In genomic region chr6:47788498-47788884, GRCh38 we compare ENCODE assay signal across 20 cellular contexts. TPM values are rescaled to one million over a fixed set of nuclear protein-coding genes. Genes with fewer than 3 reads are reported as not detected.
A peak's percentile ranks its signal among the peaks of the same experiment; 100 is the strongest.
DNase-seq lines count a peak whose midpoint lies in the region; ATAC-seq and TF ChIP-seq lines count a peak whose summit lies in the region.
"Had no signal": no experiment of that assay in that cellular context is flagged by ENCODE, and none has a peak within 500 bp of the region (broad histone marks: within the 10 kb centered on the region; RNA-seq: fewer than 3 reads in every experiment).

No MANE protein-coding gene starts in this region.

- peaks cover 10% of the 10 kb centered on the region for H3K27me3 Mint-ChIP-seq in nephron (ENCODE audit: low read depth)

- H3K27ac ChIP-seq in coronary artery: no peak overlapping the region
- H3K27ac ChIP-seq: heart right ventricle had no signal

- no peak for ATAC-seq in activated naive CD4-positive, alpha-beta T cell treated with anti-CD3 and anti-CD28 coated beads, Interleukin-2, amount 50 U/mL, for 72 hours

- no peaks in the 10 kb centered on the region for H3K36me3 Mint-ChIP-seq in nephron (ENCODE audit: low read depth)
- H3K36me3 Mint-ChIP-seq in activated naive CD4-positive, alpha-beta T cell treated with anti-CD3 and anti-CD28 coated beads, Interleukin-2, amount 50 U/mL, for 72 hours: no peaks in the 10 kb centered on the region
- H3K36me3 Mint-ChIP-seq: activated CD4-positive, alpha-beta memory T cell treated with anti-CD3 and anti-CD28 coated beads for 36 hours; stimulated activated effector memory CD8-positive, alpha-beta T cell treated with anti-CD3 and anti-CD28 coated beads, Interleukin-12 subunit alpha, Interleukin-12 subunit beta, amount 100 ng/mL, for 72 hours had no signal

- H3K9me3 Mint-ChIP-seq in nephron: no peaks in the 10 kb centered on the region
- no peaks in the 10 kb centered on the region for H3K9me3 Mint-ChIP-seq in activated naive CD4-positive, alpha-beta T cell treated with anti-CD3 and anti-CD28 coated beads, Interleukin-2, amount 50 U/mL, for 72 hours
- H3K9me3 Mint-ChIP-seq: activated CD4-positive, alpha-beta memory T cell treated with anti-CD3 and anti-CD28 coated beads for 36 hours; activated naive CD4-positive, alpha-beta T cell treated with anti-CD3 and anti-CD28 coated beads for 36 hours; CD4-positive, alpha-beta T cell; endodermal cell; stimulated activated effector memory CD8-positive, alpha-beta T cell treated with anti-CD3 and anti-CD28 coated beads, Interleukin-12 subunit alpha, Interleukin-12 subunit beta, amount 100 ng/mL, for 72 hours had no signal

- H3K4me1 Mint-ChIP-seq in nephron: peaks cover 3% of the 10 kb centered on the region
- H3K4me1 Mint-ChIP-seq: stimulated activated effector memory CD8-positive, alpha-beta T cell treated with anti-CD3 and anti-CD28 coated beads, Interleukin-12 subunit alpha, Interleukin-12 subunit beta, amount 100 ng/mL, for 72 hours had no signal

- H3K4me3 ChIP-seq in coronary artery: peak overlapping the region; percentile 62

- peak overlapping the region; percentile 15 to 84 (median 22) for H3K27ac Mint-ChIP-seq in nephron
- no peak overlapping the region for H3K27ac Mint-ChIP-seq in activated naive CD4-positive, alpha-beta T cell treated with anti-CD3 and anti-CD28 coated beads, Interleukin-2, amount 50 U/mL, for 72 hours
- H3K27ac Mint-ChIP-seq: activated CD4-positive, alpha-beta memory T cell treated with anti-CD3 and anti-CD28 coated beads for 36 hours; activated naive CD4-positive, alpha-beta T cell treated with anti-CD3 and anti-CD28 coated beads for 36 hours; CD4-positive, alpha-beta T cell; endodermal cell; stimulated activated effector memory CD8-positive, alpha-beta T cell treated with anti-CD3 and anti-CD28 coated beads, Interleukin-12 subunit alpha, Interleukin-12 subunit beta, amount 100 ng/mL, for 72 hours had no signal

- no peak overlapping the region for H3K4me3 Mint-ChIP-seq in nephron
- H3K4me3 Mint-ChIP-seq: activated CD4-positive, alpha-beta memory T cell treated with anti-CD3 and anti-CD28 coated beads for 36 hours; activated naive CD4-positive, alpha-beta T cell treated with anti-CD3 and anti-CD28 coated beads for 36 hours; CD4-positive, alpha-beta T cell; endodermal cell; stimulated activated effector memory CD8-positive, alpha-beta T cell treated with anti-CD3 and anti-CD28 coated beads, Interleukin-12 subunit alpha, Interleukin-12 subunit beta, amount 100 ng/mL, for 72 hours had no signal

- TF ChIP-seq CTCF in coronary artery (IDR thresholded peaks at IDR 0.05) (no peak), nephron (IDR thresholded peaks at IDR 0.05; ENCODE audit: unreplicated experiment in 3 of 3) (no peak)

- DNase-seq in ELR (ENCODE audit: low read depth) (peak; percentile 41), NCI-H69 (lab: John Stamatoyannopoulos, UW) (peak; percentile 48), coronary artery (ENCODE audit: low spot score) (no peak), NCI-H748 treated with DMSO at 0.1 percent for 48 hours (lab: John Stamatoyannopoulos, UW) (no peak)
- no peak for DNase-seq in activated naive CD4-positive, alpha-beta T cell treated with anti-CD3 and anti-CD28 coated beads, Interleukin-2, amount 50 U/mL, for 72 hours (ENCODE audit: low spot score in 2 of 2)
- no peak for DNase-seq in activated T-cell treated with anti-CD3 and anti-CD28 coated beads, Interleukin-2, amount 50 U/mL, for 48 hours
- no peak for DNase-seq in activated naive CD4-positive, alpha-beta T cell treated with Interleukin-2 at 50 U/mL for 16 hours
- DNase-seq: DMS 273 treated with DMSO at 0.1 percent for 48 hours, GF-D8, GOT3 had no signal

RNA-seq across cellular contexts. Expression of gene OPN5, which starts 6.7 kb away (rescaled TPM):
- total RNA-seq in activated naive CD4-positive, alpha-beta T cell treated with anti-CD3 and anti-CD28 coated beads, Interleukin-2, amount 50 U/mL, for 72 hours: not detected
- total RNA-seq: activated CD4-positive, alpha-beta memory T cell treated with anti-CD3 and anti-CD28 coated beads for 36 hours; activated naive CD4-positive, alpha-beta T cell treated with anti-CD3 and anti-CD28 coated beads for 36 hours; CD4-positive, alpha-beta T cell; cerebellum; endodermal cell; liver; sciatic nerve had no signal

Comparison
In these comparisons a context has a peak if more than half of its experiments do, and no peak if none do; other contexts are left out.
1. DNase-seq: peak in ELR (single experiment) and NCI-H69 (single experiment); none in coronary artery (single experiment), activated naive CD4-positive, alpha-beta T cell treated with anti-CD3 and anti-CD28 coated beads, Interleukin-2, amount 50 U/mL, for 72 hours (0 of 2), activated T-cell treated with anti-CD3 and anti-CD28 coated beads, Interleukin-2, amount 50 U/mL, for 48 hours (0 of 2), activated naive CD4-positive, alpha-beta T cell treated with Interleukin-2 at 50 U/mL for 16 hours (single experiment) and NCI-H748 treated with DMSO at 0.1 percent for 48 hours (single experiment).
2. H3K27ac Mint-ChIP-seq: peak in nephron (3 of 3); none in activated naive CD4-positive, alpha-beta T cell treated with anti-CD3 and anti-CD28 coated beads, Interleukin-2, amount 50 U/mL, for 72 hours (0 of 2).